In genomic region chr22:40504285-40505249, GRCh38 we compare ENCODE assay signal across 21 cellular contexts.
DNase-seq lines count a peak whose midpoint lies in the region; ATAC-seq and TF ChIP-seq lines count a peak whose summit lies in the region.
"Had no signal": no experiment of that assay in that cellular context is flagged by ENCODE, and none has a peak within 500 bp of the region (broad histone marks: within the 10 kb centered on the region; RNA-seq: fewer than 3 reads in every experiment).

No MANE protein-coding gene starts in this region.

- H3K4me3 Mint-ChIP-seq in activated naive CD8-positive, alpha-beta T cell, result no peak overlapping the region
- no peak overlapping the region for H3K4me3 Mint-ChIP-seq in activated naive CD8-positive, alpha-beta T cell treated with anti-CD3 and anti-CD28 coated beads for 36 hours

- no peaks in the 10 kb centered on the region for H3K27me3 Mint-ChIP-seq in activated naive CD8-positive, alpha-beta T cell
- H3K27me3 Mint-ChIP-seq in activated naive CD8-positive, alpha-beta T cell treated with anti-CD3 and anti-CD28 coated beads for 36 hours, result no peaks in the 10 kb centered on the region

- H3K9me3 Mint-ChIP-seq in activated naive CD8-positive, alpha-beta T cell (ENCODE audit: low read depth), result no peaks in the 10 kb centered on the region
- H3K9me3 Mint-ChIP-seq in activated naive CD8-positive, alpha-beta T cell treated with anti-CD3 and anti-CD28 coated beads for 36 hours, result no peaks in the 10 kb centered on the region
- H3K9me3 Mint-ChIP-seq: activated T-helper 2 cell treated with anti-CD3 and anti-CD28 coated beads, Interferon-gamma antibody, Interleukin-2, Interleukin-4, amounts not matched to agents 10 μg/mL and 5 μg/mL and 100 μg/mL, durations not matched to agents 14 hours and 24 hours and 36 hours had no signal

- no TSS peak for BruUV-seq in PC-9 (replicated peaks; lab: Mats Ljungman, UMichigan)

- CTCF ChIA-PET in PC-9 (lab: Charles Lee), result no interaction called here

- no peak for DNase-seq in activated naive CD8-positive, alpha-beta T cell treated with anti-CD3 and anti-CD28 coated beads for 36 hours
- DNase-seq in PC-9 (no peak), fibroblast of villous mesenchyme (ENCODE audit: low read depth) (peak; percentile 79), NCI-H2227 (lab: John Stamatoyannopoulos, UW; ENCODE audit: unreplicated experiment) (no peak), 8988T (no peak)
- DNase-seq: activated CD4-positive, alpha-beta T cell treated with anti-CD3 and anti-CD28 coated beads for 4 hours; brain microvascular endothelial cell; DMS 273 treated with DMSO at 0.1 percent for 48 hours; KBM-7; left lung; NCI-H2029; NCI-H446 treated with DMSO at 0.1 percent for 48 hours; small intestine; stimulated activated CD4-positive, alpha-beta T cell treated with anti-CD3 and anti-CD28 coated beads, Interleukin-4, amount 100 ng/mL, for 1 hour; upper lobe of right lung had no signal

- no peaks in the 10 kb centered on the region for H3K36me3 ChIP-seq in PC-9 (ENCODE audit: low read depth)
- H3K36me3 ChIP-seq: left lung, neutrophil, upper lobe of right lung had no signal

- H3K27ac ChIP-seq in PC-9, result peak overlapping the region; percentile 48
- H3K27ac ChIP-seq: brain microvascular endothelial cell, left lung, neutrophil, upper lobe of right lung had no signal

- intact Hi-C loops in PC-9 (cut with micrococcal nuclease; ENCODE audit: unreplicated experiment), result no loop called here

- no peaks in the 10 kb centered on the region; the same call in 1 of the 2 replicates for H3K9me2 ChIP-seq in PC-9 (ENCODE audit: insufficient read depth)

- no peak overlapping the region for H2AFZ ChIP-seq in PC-9

- no peak overlapping the region for H3K4me3 ChIP-seq in PC-9
- H3K4me3 ChIP-seq in fibroblast of villous mesenchyme (ENCODE audit: low read depth, low read length), result no peak overlapping the region
- H3K4me3 ChIP-seq: coronary artery, left lung, upper lobe of right lung had no signal

- ATAC-seq in HG03108 (IDR thresholded peaks at IDR 0.05; ENCODE audit: unreplicated experiment) (no peak), HG03439 (IDR thresholded peaks at IDR 0.05; ENCODE audit: unreplicated experiment) (no peak)
- ATAC-seq: left lung, upper lobe of right lung had no signal

- H3K4me1 Mint-ChIP-seq in activated naive CD8-positive, alpha-beta T cell (ENCODE audit: low read depth), result peaks cover 26% of the 10 kb centered on the region
- peaks cover 34% of the 10 kb centered on the region for H3K4me1 Mint-ChIP-seq in activated naive CD8-positive, alpha-beta T cell treated with anti-CD3 and anti-CD28 coated beads for 36 hours

- H3K4me2 ChIP-seq in PC-9, result peak overlapping the region; percentile 6; the same call in 1 of the 2 replicates

- H3K27ac Mint-ChIP-seq in activated naive CD8-positive, alpha-beta T cell, result peak overlapping the region; percentile 10
- H3K27ac Mint-ChIP-seq in activated naive CD8-positive, alpha-beta T cell treated with anti-CD3 and anti-CD28 coated beads for 36 hours, result no peak overlapping the region
- H3K27ac Mint-ChIP-seq: activated T-helper 2 cell treated with anti-CD3 and anti-CD28 coated beads, Interferon-gamma antibody, Interleukin-2, Interleukin-4, amounts not matched to agents 10 μg/mL and 5 μg/mL and 100 μg/mL, durations not matched to agents 14 hours and 24 hours and 36 hours had no signal

- peaks cover 47% of the 10 kb centered on the region for H3K79me2 ChIP-seq in PC-9 (ENCODE audit: low read depth)

- peaks cover 3% of the 10 kb centered on the region for H3K36me3 Mint-ChIP-seq in activated naive CD8-positive, alpha-beta T cell
- H3K36me3 Mint-ChIP-seq in activated naive CD8-positive, alpha-beta T cell treated with anti-CD3 and anti-CD28 coated beads for 36 hours, result peaks cover 7% of the 10 kb centered on the region

- no peak for TF ChIP-seq CTCF in PC-9 (conservative IDR thresholded peaks at IDR 0.05)
- TF ChIP-seq CTCF in fibroblast of villous mesenchyme (IDR thresholded peaks at IDR 0.05; ENCODE audit: insufficient read depth, low read depth, low read length), result no peak

- 0 out of 2 replicates have a peak, but pooled peaks cover 5% of the 10 kb centered on the region for H3K9me3 ChIP-seq in PC-9 (ENCODE audit: insufficient read depth, low read depth)
- H3K9me3 ChIP-seq: left lung, neutrophil, upper lobe of right lung had no signal

- peaks cover 48% of the 10 kb centered on the region for H3F3A ChIP-seq in PC-9 (ENCODE audit: insufficient read depth, low read depth)

- H4K20me1 ChIP-seq in PC-9 (ENCODE audit: insufficient read depth), result no peaks in the 10 kb centered on the region

- POLR2A ChIA-PET in PC-9 (lab: Charles Lee; ENCODE audit: unreplicated experiment), result interaction anchor here (0.6 kb wide), 1 partner anchor 148 kb away, joined by 7 read pairs; no protein-coding TSS in a partner anchor

- no peaks in the 10 kb centered on the region for H3K27me3 ChIP-seq in PC-9 (ENCODE audit: insufficient read depth, low read depth)
- H3K27me3 ChIP-seq: brain microvascular endothelial cell, left lung, neutrophil, upper lobe of right lung had no signal

- peaks cover 54% of the 10 kb centered on the region for H3K4me1 ChIP-seq in PC-9 (replicated peaks; ENCODE audit: insufficient read depth)
